In genomic region chr1:70205437-70206118, GRCh38 we compare ENCODE assay signal across 8 cellular contexts.
DNase-seq lines count a peak whose midpoint lies in the region; ATAC-seq lines count a peak whose summit lies in the region.

Gene LRRC40 (minus strand): TSS chr1:70205579. CDS start chr1:70205540, 39 bp downstream.

- H3K36me3 Mint-ChIP-seq in central memory CD8-positive, alpha-beta T cell (ENCODE audit: insufficient read depth) = peaks cover 26% of the 10 kb centered on the region

- no peaks in the 10 kb centered on the region for H3K9me3 Mint-ChIP-seq in central memory CD8-positive, alpha-beta T cell

- peaks cover 62% of the 10 kb centered on the region for H3K4me1 Mint-ChIP-seq in central memory CD8-positive, alpha-beta T cell

- H3K27me3 Mint-ChIP-seq in central memory CD8-positive, alpha-beta T cell = no peaks in the 10 kb centered on the region

- ATAC-seq in GM19023 (IDR thresholded peaks at IDR 0.05; ENCODE audit: unreplicated experiment) (peak; percentile 81), HG03280 (IDR thresholded peaks at IDR 0.05; ENCODE audit: unreplicated experiment) (peak; percentile 79)
- ATAC-seq in central memory CD8-positive, alpha-beta T cell (replicated peaks; ENCODE audit: extremely low read depth, poor library complexity, severe bottlenecking) = peak; percentile 89

- peak within 1 kb of the TSS; percentile 96 for H3K4me3 Mint-ChIP-seq in central memory CD8-positive, alpha-beta T cell

- peak within 1 kb of the TSS; percentile 99 for H3K27ac Mint-ChIP-seq in central memory CD8-positive, alpha-beta T cell (ENCODE audit: low read depth)

- DNase-seq in AG08396 (ENCODE audit: low spot score) = peak; percentile 95
- peak; percentile 87 for DNase-seq in NCI-H345 treated with DMSO at 0.1 percent for 48 hours (lab: John Stamatoyannopoulos, UW; ENCODE audit: unreplicated experiment)
- DNase-seq in activated CD4-positive, CD25-positive, alpha-beta regulatory T cell treated with anti-CD3 and anti-CD28 coated beads, Interleukin-2, amount 50 U/mL, for 16 hours (ENCODE audit: low read depth, low spot score) = peak; percentile 94
- DNase-seq in central memory CD8-positive, alpha-beta T cell (ENCODE audit: low spot score in 2 of 2) = peak; percentile 96 to 97
- DNase-seq in iris pigment epithelial cell (ENCODE audit: low read depth) = peak; percentile 97
- DNase-seq in stimulated activated CD4-positive, alpha-beta T cell treated with anti-CD3 and anti-CD28 coated beads, Interleukin-12 subunit alpha, Interleukin-12 subunit beta, amount 100 ng/mL, for 24 hours (ENCODE audit: low read depth in 2 of 2) = peak; percentile 93 to 95

Comparison
In these comparisons a context has a peak if more than half of its experiments do, and no peak if none do; other contexts are left out.
1. Peak in every context shown above with its lines: DNase-seq and ATAC-seq.